ENCODE assay signal across 18 cellular contexts in the genomic region with DNA sequence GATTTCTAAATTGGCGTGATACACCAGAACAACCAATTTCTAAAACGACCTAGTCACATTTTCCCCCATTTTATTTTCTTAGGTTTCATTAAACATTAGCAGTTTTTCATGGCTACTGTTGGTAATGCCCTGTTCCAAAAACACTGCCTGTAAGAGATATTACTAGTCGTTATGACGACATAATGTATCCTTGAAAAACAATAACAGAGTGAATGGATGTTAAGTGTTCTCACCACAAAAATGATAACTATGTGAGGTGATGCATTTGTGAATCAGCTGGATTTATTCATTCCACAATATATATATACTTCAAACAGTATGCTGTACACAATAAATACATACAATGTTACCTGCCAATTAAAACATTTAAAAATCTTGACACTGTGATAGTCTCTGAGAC.
DNase-seq lines count a peak whose midpoint lies in the region; ATAC-seq and TF ChIP-seq lines count a peak whose summit lies in the region.
"Had no signal": no experiment of that assay in that cellular context is flagged by ENCODE, and none has a peak within 500 bp of the region (broad histone marks: within the 10 kb centered on the region; RNA-seq: fewer than 3 reads in every experiment).

No MANE protein-coding gene starts in this region.

- no peaks in the 10 kb centered on the region for H3K9me3 ChIP-seq in AG04450 (ENCODE audit: control insufficient read depth, insufficient read depth, low read length)
- H3K9me3 ChIP-seq in naive thymus-derived CD4-positive, alpha-beta T cell (ENCODE audit: control insufficient read depth in 2 of 3, low read length in 3 of 3), result no peaks in the 10 kb centered on the region
- H3K9me3 ChIP-seq: adrenal gland had no signal

- H3K27ac Mint-ChIP-seq in naive thymus-derived CD4-positive, alpha-beta T cell, result no peak overlapping the region
- H3K27ac Mint-ChIP-seq: activated CD4-positive, alpha-beta memory T cell treated with anti-CD3 and anti-CD28 coated beads for 36 hours; activated T-cell treated with anti-CD3 and anti-CD28 coated beads, Interleukin-2, amount 50 U/mL, for 72 hours; progenitor cell of endocrine pancreas; stimulated activated naive CD8-positive, alpha-beta T cell treated with anti-CD3 and anti-CD28 coated beads, Interleukin-15, Interleukin-2, amounts not matched to agents 100 ng/mL and 50 ng/mL, for 24 hours had no signal

- H3K4me3 Mint-ChIP-seq in naive thymus-derived CD4-positive, alpha-beta T cell, result no peak overlapping the region
- H3K4me3 Mint-ChIP-seq: activated CD4-positive, alpha-beta memory T cell treated with anti-CD3 and anti-CD28 coated beads for 36 hours; activated T-cell treated with anti-CD3 and anti-CD28 coated beads, Interleukin-2, amount 50 U/mL, for 72 hours; stimulated activated naive CD8-positive, alpha-beta T cell treated with anti-CD3 and anti-CD28 coated beads, Interleukin-15, Interleukin-2, amounts not matched to agents 100 ng/mL and 50 ng/mL, for 24 hours had no signal

- no peaks in the 10 kb centered on the region for H3K36me3 ChIP-seq in naive thymus-derived CD4-positive, alpha-beta T cell (ENCODE audit: control insufficient read depth in 2 of 3, insufficient read depth in 3 of 3, low read length in 3 of 3)
- H3K36me3 ChIP-seq: adrenal gland had no signal

- H3K4me1 ChIP-seq in foreskin keratinocyte, result peaks cover 6% of the 10 kb centered on the region
- H3K4me1 ChIP-seq in naive thymus-derived CD4-positive, alpha-beta T cell (ENCODE audit: control insufficient read depth in 2 of 2, insufficient read depth in 2 of 2, low read length in 2 of 2), result no peaks in the 10 kb centered on the region
- H3K4me1 ChIP-seq: adrenal gland had no signal

- TF ChIP-seq CTCF in AG04450 (IDR thresholded peaks at IDR 0.05; ENCODE audit: low read depth, low read length) (no peak), foreskin keratinocyte (conservative IDR thresholded peaks at IDR 0.05) (no peak)

- H3K36me3 Mint-ChIP-seq in naive thymus-derived CD4-positive, alpha-beta T cell, result no peaks in the 10 kb centered on the region
- H3K36me3 Mint-ChIP-seq: activated CD4-positive, alpha-beta memory T cell treated with anti-CD3 and anti-CD28 coated beads for 36 hours had no signal

- CTCF ChIA-PET in AG04450 (lab: Charles Lee), result no interaction called here
- CTCF ChIA-PET in naive thymus-derived CD4-positive, alpha-beta T cell (lab: Charles Lee), result no interaction called here

- ATAC-seq in foreskin keratinocyte (peak; percentile 99), HG02852 (IDR thresholded peaks at IDR 0.05; ENCODE audit: unreplicated experiment) (no peak), HG02981 (IDR thresholded peaks at IDR 0.05; ENCODE audit: unreplicated experiment) (no peak)
- no peak for ATAC-seq in naive thymus-derived CD4-positive, alpha-beta T cell
- ATAC-seq: activated T-cell treated with anti-CD3 and anti-CD28 coated beads, Interleukin-2, amount 50 U/mL, for 72 hours had no signal

- POLR2A ChIA-PET in AG04450 (lab: Yijun Ruan, JAX), result no interaction called here
- POLR2A ChIA-PET in naive thymus-derived CD4-positive, alpha-beta T cell (lab: Charles Lee), result no interaction called here

- peaks cover 0 to 12% (median 0%) of the 10 kb centered on the region in 11 donors for H3K9me3 Mint-ChIP-seq in naive thymus-derived CD4-positive, alpha-beta T cell
- H3K9me3 Mint-ChIP-seq: stimulated activated naive CD8-positive, alpha-beta T cell treated with anti-CD3 and anti-CD28 coated beads, Interleukin-15, Interleukin-2, amounts not matched to agents 100 ng/mL and 50 ng/mL, for 24 hours had no signal

- H3K27ac ChIP-seq in AG04450 (ENCODE audit: low read depth, low read length) (no peak overlapping the region), foreskin keratinocyte (no peak overlapping the region)
- H3K27ac ChIP-seq in naive thymus-derived CD4-positive, alpha-beta T cell (ENCODE audit: low read depth, low read length), result no peak overlapping the region
- H3K27ac ChIP-seq: adrenal gland had no signal

- no peak overlapping the region for H3K4me3 ChIP-seq in AG04450 (ENCODE audit: low read depth, low read length)
- H3K4me3 ChIP-seq in naive thymus-derived CD4-positive, alpha-beta T cell (ENCODE audit: low read length), result no peak overlapping the region
- H3K4me3 ChIP-seq: adrenal gland had no signal

- DNase-seq in AG04450 (ENCODE audit: low read depth, low spot score), result peak; percentile 18
- DNase-seq in HPDE6-E6E7 (ENCODE audit: extremely low spot score), result peak; percentile 22
- peak; percentile 33 for DNase-seq in astrocyte of the hippocampus (ENCODE audit: low read depth, low spot score)
- DNase-seq in foreskin keratinocyte, result peak; percentile 69 to 87
- DNase-seq in naive thymus-derived CD4-positive, alpha-beta T cell, result no peak
- DNase-seq in activated T-cell treated with anti-CD3 and anti-CD28 coated beads for 4 hours, result no peak
- DNase-seq: activated CD4-positive, alpha-beta memory T cell treated with anti-CD3 and anti-CD28 coated beads for 36 hours; activated T-cell treated with anti-CD3 and anti-CD28 coated beads, Interleukin-2, amount 50 U/mL, for 72 hours; adrenal gland; Calu3; cortex of kidney; NCI-H146; NCI-H510A; stimulated activated CD4-positive, alpha-beta T cell treated with anti-CD3 and anti-CD28 coated beads, Interleukin-12 subunit alpha, Interleukin-12 subunit beta, amount 100 ng/mL, for 4 hours had no signal

- H3K27me3 Mint-ChIP-seq in naive thymus-derived CD4-positive, alpha-beta T cell, result no peaks in the 10 kb centered on the region
- H3K27me3 Mint-ChIP-seq: activated CD4-positive, alpha-beta memory T cell treated with anti-CD3 and anti-CD28 coated beads for 36 hours; progenitor cell of endocrine pancreas; stimulated activated naive CD8-positive, alpha-beta T cell treated with anti-CD3 and anti-CD28 coated beads, Interleukin-15, Interleukin-2, amounts not matched to agents 100 ng/mL and 50 ng/mL, for 24 hours had no signal

- intact Hi-C loops in naive thymus-derived CD4-positive, alpha-beta T cell (cut with micrococcal nuclease), result no loop called here

- no peaks in the 10 kb centered on the region for H3K27me3 ChIP-seq in AG04450 (ENCODE audit: control insufficient read depth, insufficient read depth, low read length)
- no peaks in the 10 kb centered on the region for H3K27me3 ChIP-seq in foreskin keratinocyte
- no peaks in the 10 kb centered on the region for H3K27me3 ChIP-seq in naive thymus-derived CD4-positive, alpha-beta T cell (ENCODE audit: control insufficient read depth in 2 of 2, insufficient read depth in 2 of 2, low read length in 2 of 2)
- H3K27me3 ChIP-seq: adrenal gland had no signal

- H3K4me1 Mint-ChIP-seq in naive thymus-derived CD4-positive, alpha-beta T cell, result no peaks in the 10 kb centered on the region

Comparison
In these comparisons a context has a peak if more than half of its experiments do, and no peak if none do; other contexts are left out.
1. DNase-seq: peak in AG04450 (single experiment), HPDE6-E6E7 (single experiment), astrocyte of the hippocampus (single experiment) and foreskin keratinocyte (2 of 2); none in naive thymus-derived CD4-positive, alpha-beta T cell (0 of 9) and activated T-cell treated with anti-CD3 and anti-CD28 coated beads for 4 hours (single experiment).